34 cellular contexts compared by ENCODE assay signal in genomic region chr7:103651978-103652377, GRCh38.
DNase-seq lines count a peak whose midpoint lies in the region; ATAC-seq, FAIRE-seq and TF ChIP-seq lines count a peak whose summit lies in the region.
"Had no signal": no experiment of that assay in that cellular context is flagged by ENCODE, and none has a peak within 500 bp of the region (broad histone marks: within the 10 kb centered on the region; RNA-seq: fewer than 3 reads in every experiment).

No MANE protein-coding gene starts in this region.

- DNase-seq in NCI-H748 (lab: John Stamatoyannopoulos, UW; ENCODE audit: unreplicated experiment) (peak; percentile 30), NCI-H748 treated with DMSO at 0.1 percent for 48 hours (lab: John Stamatoyannopoulos, UW) (no peak), NCI-H1417 treated with DMSO at 0.1 percent for 48 hours (lab: John Stamatoyannopoulos, UW) (peak; percentile 34), cerebellar cortex (ENCODE audit: low spot score) (peak; percentile 88), urothelium cell line (ENCODE audit: low spot score) (no peak), T1000 (lab: John Stamatoyannopoulos, UW) (no peak)
- no peak for DNase-seq in CD8-positive, alpha-beta T cell
- DNase-seq: ACHN; activated CD4-positive, alpha-beta memory T cell treated with anti-CD3 and anti-CD28 coated beads, Interleukin-2, amount 10 ng/mL, durations not matched to agents 7 days and 5 days; activated CD4-positive, alpha-beta T cell treated with anti-CD3 and anti-CD28 coated beads for 1 hour; activated CD8-positive, alpha-beta memory T cell treated with anti-CD3 and anti-CD28 coated beads, Interleukin-2, amount 50 U/mL, for 4 hours; activated naive CD4-positive, alpha-beta T cell treated with anti-CD3 and anti-CD28 coated beads, Interleukin-2, amount 10 ng/mL, durations not matched to agents 7 days and 5 days; adrenal gland; body of pancreas; CD8-positive, alpha-beta memory T cell; esophagus squamous epithelium; foreskin keratinocyte; GDM1; heart left ventricle; kidney; lower lobe of right lung; natural killer cell; NCI-H1436 treated with DMSO at 0.1 percent for 48 hours; NCI-H345; PC-3; stimulated activated CD4-positive, alpha-beta T cell treated with anti-CD3 and anti-CD28 coated beads, Interleukin-4, amount 100 ng/mL, for 24 hours; T-helper 17 cell; tibial artery had no signal

- H3K4me3 Mint-ChIP-seq in CD8-positive, alpha-beta T cell = no peak overlapping the region
- H3K4me3 Mint-ChIP-seq: activated CD4-positive, alpha-beta memory T cell treated with anti-CD3 and anti-CD28 coated beads, Interleukin-2, amount 10 ng/mL, durations not matched to agents 7 days and 5 days; activated naive CD4-positive, alpha-beta T cell treated with anti-CD3 and anti-CD28 coated beads, Interleukin-2, amount 10 ng/mL, durations not matched to agents 7 days and 5 days; B cell; CD8-positive, alpha-beta memory T cell; central memory CD8-positive, alpha-beta T cell; natural killer cell; T-helper 17 cell had no signal

- H3K27ac ChIP-seq in CD8-positive, alpha-beta T cell (ENCODE audit: low read depth, low read length) = no peak overlapping the region
- H3K27ac ChIP-seq: adrenal gland, body of pancreas, esophagus squamous epithelium, foreskin keratinocyte, heart left ventricle, HL-60, lower lobe of right lung, tibial artery had no signal

- H3K27ac Mint-ChIP-seq in CD8-positive, alpha-beta T cell = no peak overlapping the region
- H3K27ac Mint-ChIP-seq: activated CD4-positive, alpha-beta memory T cell treated with anti-CD3 and anti-CD28 coated beads, Interleukin-2, amount 10 ng/mL, durations not matched to agents 7 days and 5 days; activated naive CD4-positive, alpha-beta T cell treated with anti-CD3 and anti-CD28 coated beads, Interleukin-2, amount 10 ng/mL, durations not matched to agents 7 days and 5 days; B cell; CD8-positive, alpha-beta memory T cell; natural killer cell; T-helper 17 cell had no signal

- intact Hi-C loops in CD8-positive, alpha-beta T cell (cut with DNase I, micrococcal nuclease) = no loop called here

- peaks cover 7% of the 10 kb centered on the region for H3K9me3 Mint-ChIP-seq in CD8-positive, alpha-beta T cell
- H3K9me3 Mint-ChIP-seq: activated naive CD4-positive, alpha-beta T cell treated with anti-CD3 and anti-CD28 coated beads, Interleukin-2, amount 10 ng/mL, durations not matched to agents 7 days and 5 days had no signal

- H3K4me3 ChIP-seq in CD8-positive, alpha-beta T cell (ENCODE audit: low read depth, low read length) = no peak overlapping the region
- H3K4me3 ChIP-seq: adrenal gland, body of pancreas, esophagus squamous epithelium, HAP-1, heart left ventricle, lower lobe of right lung, tibial artery had no signal

- POLR2A ChIA-PET in CD8-positive, alpha-beta T cell (lab: Charles Lee) = interaction anchor here (0.6 kb wide), 1 partner anchor 12 kb away, joined by 3 read pairs; no protein-coding TSS in a partner anchor

- no peak for TF ChIP-seq CTCF in CD8-positive, alpha-beta T cell (IDR thresholded peaks at IDR 0.05)

- no peaks in the 10 kb centered on the region for H3K9me3 ChIP-seq in CD8-positive, alpha-beta T cell (ENCODE audit: low read length)
- H3K9me3 ChIP-seq: adrenal gland had no signal

- no peaks in the 10 kb centered on the region for H3K36me3 Mint-ChIP-seq in CD8-positive, alpha-beta T cell
- H3K36me3 Mint-ChIP-seq: activated naive CD4-positive, alpha-beta T cell treated with anti-CD3 and anti-CD28 coated beads, Interleukin-2, amount 10 ng/mL, durations not matched to agents 7 days and 5 days; CD8-positive, alpha-beta memory T cell had no signal

- peak; percentile 55 for FAIRE-seq in urothelium cell line (lab: Jason Lieb, UNC)
- FAIRE-seq: endometrium, kidney had no signal

- ATAC-seq in CD8-positive, alpha-beta T cell = no peak
- ATAC-seq: body of pancreas, foreskin keratinocyte, heart left ventricle, lower lobe of right lung, natural killer cell, SK-N-SH treated with all-trans-retinoic acid at 6 μM for 48 hours, T-helper 17 cell had no signal

- H3K4me1 ChIP-seq in CD8-positive, alpha-beta T cell (ENCODE audit: insufficient read depth, low read length) = no peaks in the 10 kb centered on the region
- H3K4me1 ChIP-seq: adrenal gland, body of pancreas, esophagus squamous epithelium, foreskin keratinocyte, heart left ventricle, lower lobe of right lung, tibial artery had no signal

- H3K4me1 Mint-ChIP-seq in CD8-positive, alpha-beta T cell (ENCODE audit: low read depth) = no peaks in the 10 kb centered on the region
- H3K4me1 Mint-ChIP-seq: activated CD4-positive, alpha-beta memory T cell treated with anti-CD3 and anti-CD28 coated beads, Interleukin-2, amount 10 ng/mL, durations not matched to agents 7 days and 5 days; activated naive CD4-positive, alpha-beta T cell treated with anti-CD3 and anti-CD28 coated beads, Interleukin-2, amount 10 ng/mL, durations not matched to agents 7 days and 5 days; B cell; CD8-positive, alpha-beta memory T cell; central memory CD8-positive, alpha-beta T cell; natural killer cell had no signal

- CTCF ChIA-PET in CD8-positive, alpha-beta T cell (lab: Charles Lee) = no interaction called here

- no peaks in the 10 kb centered on the region for H3K27me3 Mint-ChIP-seq in CD8-positive, alpha-beta T cell (ENCODE audit: low read depth)
- H3K27me3 Mint-ChIP-seq: activated CD4-positive, alpha-beta memory T cell treated with anti-CD3 and anti-CD28 coated beads, Interleukin-2, amount 10 ng/mL, durations not matched to agents 7 days and 5 days; activated naive CD4-positive, alpha-beta T cell treated with anti-CD3 and anti-CD28 coated beads, Interleukin-2, amount 10 ng/mL, durations not matched to agents 7 days and 5 days had no signal

- H3K27me3 ChIP-seq in CD8-positive, alpha-beta T cell (ENCODE audit: insufficient read depth, low read length) = no peaks in the 10 kb centered on the region
- H3K27me3 ChIP-seq: adrenal gland, body of pancreas, esophagus squamous epithelium, heart left ventricle, tibial artery had no signal

- no peaks in the 10 kb centered on the region for H3K36me3 ChIP-seq in CD8-positive, alpha-beta T cell (ENCODE audit: insufficient read depth, low read length)
- H3K36me3 ChIP-seq: adrenal gland, esophagus squamous epithelium, HAP-1, heart left ventricle, lower lobe of right lung, tibial artery had no signal

Comparison
In these comparisons a context has a peak if more than half of its experiments do, and no peak if none do; other contexts are left out.
1. DNase-seq: peak in NCI-H748 (single experiment), NCI-H1417 treated with DMSO at 0.1 percent for 48 hours (single experiment) and cerebellar cortex (single experiment); none in NCI-H748 treated with DMSO at 0.1 percent for 48 hours (single experiment), urothelium cell line (single experiment), T1000 (single experiment) and CD8-positive, alpha-beta T cell (0 of 7).